ENCODE assay signal across 15 cellular contexts in the genomic region with DNA sequence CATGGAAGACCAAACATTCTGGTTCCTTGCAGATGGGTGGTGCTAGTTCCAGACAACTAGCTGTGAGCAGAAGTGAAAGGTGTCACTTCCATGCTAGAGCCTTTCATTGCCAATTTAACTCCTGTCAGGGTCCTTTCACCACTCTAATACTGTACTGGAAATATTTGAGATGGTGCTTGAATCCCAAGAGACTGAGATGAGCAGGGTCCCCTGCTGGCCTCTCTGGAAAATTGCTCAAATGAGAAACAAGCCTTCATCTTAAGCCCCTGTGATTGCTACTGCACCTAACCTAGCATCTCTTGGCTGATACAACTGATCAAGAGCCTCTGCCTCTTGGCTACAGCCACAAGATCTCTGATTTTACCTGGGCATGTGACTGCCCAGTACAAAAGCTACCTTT. TPM values are rescaled to one million over a fixed set of nuclear protein-coding genes. Genes with fewer than 3 reads are reported as not detected.
DNase-seq lines count a peak whose midpoint lies in the region; ATAC-seq, FAIRE-seq and TF ChIP-seq lines count a peak whose summit lies in the region.
"Had no signal": no experiment of that assay in that cellular context is flagged by ENCODE, and none has a peak within 500 bp of the region (broad histone marks: within the 10 kb centered on the region; RNA-seq: fewer than 3 reads in every experiment).

No MANE protein-coding gene starts in this region.

- no peak for FAIRE-seq in K562 (lab: Jason Lieb, UNC)
- FAIRE-seq: G401.6 had no signal

- peaks cover 10% of the 10 kb centered on the region for H3K4me1 ChIP-seq in Karpas-422 (ENCODE audit: low read length)
- no peaks in the 10 kb centered on the region for H3K4me1 ChIP-seq in K562 (replicated peaks in 1 of 2; ENCODE audit: control insufficient read depth in 2 of 2, insufficient read depth in 2 of 2, low read length in 2 of 2)
- peaks cover 34% of the 10 kb centered on the region for H3K4me1 ChIP-seq in osteoblast (ENCODE audit: insufficient read depth, low read length)
- H3K4me1 ChIP-seq: prostate gland had no signal

- H3K4me3 ChIP-seq in Karpas-422 (ENCODE audit: low read length) (no peak overlapping the region), K562 (no peak overlapping the region), osteoblast (ENCODE audit: insufficient read depth, low read length) (no peak overlapping the region)
- H3K4me3 ChIP-seq: prostate gland had no signal

- H3K9me1 ChIP-seq in K562 (ENCODE audit: control insufficient read depth, insufficient read depth, low read length), result no peaks in the 10 kb centered on the region

- H3K79me2 ChIP-seq in Karpas-422 (ENCODE audit: low read length), result no peaks in the 10 kb centered on the region
- no peaks in the 10 kb centered on the region for H3K79me2 ChIP-seq in K562 (ENCODE audit: control insufficient read depth, insufficient read depth, low read length)
- H3K79me2 ChIP-seq in osteoblast (ENCODE audit: insufficient read depth, low read length), result no peaks in the 10 kb centered on the region

- H3K27ac ChIP-seq in Karpas-422 (ENCODE audit: low read length) (no peak overlapping the region), K562 (ENCODE audit: extremely low read depth, low read depth, low read length) (no peak overlapping the region), osteoblast (ENCODE audit: low read depth, low read length) (no peak overlapping the region)
- H3K27ac ChIP-seq: prostate gland had no signal

- no peak overlapping the region for H3K4me2 ChIP-seq in Karpas-422 (ENCODE audit: low read depth, low read length, poor library complexity, severe bottlenecking)
- H3K4me2 ChIP-seq in K562 (ENCODE audit: insufficient read depth, low read length), result no peak overlapping the region
- no peak overlapping the region for H3K4me2 ChIP-seq in osteoblast (ENCODE audit: insufficient read depth, low read length)

- POLR2A ChIA-PET in K562 (lab: Yijun Ruan, JAX), result no interaction called here

- H3K36me3 ChIP-seq in Karpas-422 (ENCODE audit: insufficient read depth, low read length), result no peaks in the 10 kb centered on the region
- H3K36me3 ChIP-seq in K562 (ENCODE audit: control insufficient read depth, insufficient read depth, low read length), result no peaks in the 10 kb centered on the region
- no peaks in the 10 kb centered on the region for H3K36me3 ChIP-seq in osteoblast (ENCODE audit: insufficient read depth, low read length)
- H3K36me3 ChIP-seq: prostate gland had no signal

- H3K9me3 ChIP-seq in Karpas-422 (ENCODE audit: low read length) (no peaks in the 10 kb centered on the region), K562 (replicated peaks; ENCODE audit: control insufficient read depth, insufficient read depth, low read depth, low read length) (no peaks in the 10 kb centered on the region; the same call in 1 of the 2 replicates), osteoblast (ENCODE audit: low read depth, low read length) (no peaks in the 10 kb centered on the region)
- H3K9me3 ChIP-seq: prostate gland had no signal

- CTCF ChIA-PET in K562 (lab: Yijun Ruan, JAX; ENCODE audit: low intra/inter-chr PET ratio), result no interaction called here

- H4K20me1 ChIP-seq in Karpas-422 (ENCODE audit: insufficient read depth, low read depth, low read length) (no peaks in the 10 kb centered on the region), K562 (replicated peaks; ENCODE audit: control insufficient read depth, insufficient read depth, low read length) (no peaks in the 10 kb centered on the region), osteoblast (ENCODE audit: insufficient read depth, low read length) (no peaks in the 10 kb centered on the region)

- H3K9ac ChIP-seq in Karpas-422 (ENCODE audit: low read length) (no peak overlapping the region), K562 (ENCODE audit: insufficient read depth in 1 of 2, low read depth in 2 of 2, low read length in 2 of 2) (no peak overlapping the region)

- H3K27me3 ChIP-seq in Karpas-422 (ENCODE audit: low read length) (no peaks in the 10 kb centered on the region; the same call in 1 of the 2 replicates), K562 (ENCODE audit: control insufficient read depth in 2 of 2, insufficient read depth in 2 of 2, low read length in 2 of 2) (peaks cover 20 to 38% of the 10 kb centered on the region in 2 experiments), osteoblast (ENCODE audit: insufficient read depth, low read length) (no peaks in the 10 kb centered on the region)

- ATAC-seq in K562, result peak; percentile 75
- no peak for ATAC-seq in left lobe of liver
- ATAC-seq: left colon had no signal

- TF ChIP-seq POLR2A in K562 (conservative IDR thresholded peaks at IDR 0.05), result no peak

- TF ChIP-seq CTCF in K562 (IDR thresholded peaks at IDR 0.05 in 2 of 3, conservative IDR thresholded peaks at IDR 0.05 in 1 of 3; ENCODE audit: insufficient read depth in 2 of 3, low read depth in 1 of 3, low read length in 3 of 3) (peak; percentile 8 to 39 (median 32); a peak in 3 of 6 replicates), osteoblast (IDR thresholded peaks at IDR 0.05; ENCODE audit: extremely low read depth, low read depth, low read length) (peak; percentile 25)

- no TSS peak for BruUV-seq in K562 (replicated peaks; lab: Mats Ljungman, UMichigan)

- no peak for TF ChIP-seq EP300 in K562 (IDR thresholded peaks at IDR 0.05; ENCODE audit: low read length)

- H3K9me2 ChIP-seq in Karpas-422 (replicated peaks; ENCODE audit: insufficient read depth, low read length), result no peaks in the 10 kb centered on the region

- in situ Hi-C loops in K562 (cut with MboI), result no loop called here

- intact Hi-C loops in K562 (cut with micrococcal nuclease), result no loop called here

- no peak for TF ChIP-seq RAD21 in K562 (CRISPR knock-in tag; conservative IDR thresholded peaks at IDR 0.05 in 1 of 2, IDR thresholded peaks at IDR 0.05 in 1 of 2)

- DNase-seq in ELR (ENCODE audit: low read depth) (peak; percentile 42), Karpas-422 (peak; percentile 40), K562 (ENCODE audit: extremely low read depth in 1 of 4, low spot score in 3 of 4) (no peak), osteoblast (ENCODE audit: insufficient read length, low spot score, missing footprints) (no peak), left lobe of liver (ENCODE audit: low spot score) (no peak), superior temporal gyrus (ENCODE audit: extremely low spot score) (no peak), NCI-H2227 treated with DMSO at 0.1 percent for 48 hours (lab: John Stamatoyannopoulos, UW) (no peak)
- DNase-seq: activated naive CD8-positive, alpha-beta T cell treated with anti-CD3 and anti-CD28 coated beads, Interleukin-2, amount 10 ng/mL, durations not matched to agents 7 days and 5 days; CD4-positive, alpha-beta T cell; left colon; NCI-H1436 treated with DMSO at 0.1 percent for 48 hours; NCI-H446 treated with DMSO at 0.1 percent for 48 hours; RPMI8226 had no signal

- H2AFZ ChIP-seq in Karpas-422 (ENCODE audit: low read length) (no peak overlapping the region), K562 (ENCODE audit: low read depth, low read length) (no peak overlapping the region), osteoblast (ENCODE audit: low read length) (peak overlapping the region; percentile 26)

TF ChIP-seq in K562, 482 proteins besides CTCF, POLR2A, EP300 and RAD21 (continues in another document):
- TF ChIP-seq ZFP91 (CRISPR knock-in tag; IDR thresholded peaks at IDR 0.05) (no peak), NFYB (IDR thresholded peaks at IDR 0.05; ENCODE audit: extremely low read depth, insufficient read length) (no peak), XRCC5 (IDR thresholded peaks at IDR 0.05; ENCODE audit: low read depth, low read length) (no peak), HNRNPL (IDR thresholded peaks at IDR 0.05; ENCODE audit: low read depth, low read length) (no peak), LEF1 (IDR thresholded peaks at IDR 0.05) (no peak), ZNF696 (CRISPR knock-in tag; conservative IDR thresholded peaks at IDR 0.05) (no peak), ZNF780A (CRISPR knock-in tag; IDR thresholded peaks at IDR 0.05) (no peak), ZNF778 (CRISPR knock-in tag; IDR thresholded peaks at IDR 0.05) (no peak), BRD9 (IDR thresholded peaks at IDR 0.05; ENCODE audit: low read depth, partially characterized antibody) (no peak), RBM17 (IDR thresholded peaks at IDR 0.05; ENCODE audit: borderline replicate concordance, low read depth, low read length) (no peak)

RNA-seq across cellular contexts. Expression of gene VAC14, which starts 7.4 kb away (rescaled TPM):
- 39.1 and 56.9 TPM in 2 replicates for total RNA-seq in Karpas-422 (2014; rRNA removed; shearing (Covaris generic); ENCODE audit: low replicate concordance)
- total RNA-seq in K562 (2011; cell fraction: chromatin; rRNA removed; ENCODE audit: low replicate concordance), result 45.2 and 136 TPM in 2 replicates
- 58.6 and 60.4 TPM in 2 replicates for total RNA-seq in K562 (2011; cell fraction: nucleolus; rRNA removed)
- 39.1 and 43.8 TPM in 2 replicates for total RNA-seq in K562 (2011; cell fraction: nucleoplasm; rRNA removed)
- total RNA-seq in K562 (2014; rRNA removed), result 38.4 and 47.2 TPM in 2 replicates
- total RNA-seq in K562 (2014; rRNA removed; fragmentation: Illumina TruSeq; extraction: Trizol), result 8.6 and 12.0 TPM in 2 replicates
- 26.6 and 29.4 TPM in 2 replicates for total RNA-seq in K562 (2015; rRNA removed; fragmentation: Illumina TruSeq; extraction: Trizol)
- 36.7 and 41.6 TPM in 2 replicates for total RNA-seq in K562 (2021)
- polyA plus RNA-seq in K562 (2011; rRNA removed), result 13.8 and 26.1 TPM in 2 replicates
- 19.2 and 38.0 TPM in 2 replicates for polyA plus RNA-seq in K562 (2011; cell fraction: cytosol; rRNA removed)
- polyA plus RNA-seq in K562 (2011; cell fraction: nucleus; rRNA removed), result 25.6 and 51.5 TPM in 2 replicates
- 39.3 and 41.6 TPM in 2 replicates for polyA plus RNA-seq in K562 (2012)
- 33.6 and 42.1 TPM in 2 replicates for polyA plus RNA-seq in K562 (2014; fragmentation: Illumina TruSeq; extraction: Trizol)
- 1 to 10 TPM; 1.3 to 3.3 TPM for polyA plus RNA-seq in K562 (2014; fragmentation: Nextera tagmentation; extraction: Ambion mirVana)
- polyA plus RNA-seq in K562 (2014; rRNA removed), result 27.0 and 31.3 TPM in 2 replicates
- 17.6 and 24.3 TPM in 2 replicates for polyA minus RNA-seq in K562 (2011; rRNA and poly(A)+ RNA removed)
- 27.8 and 38.5 TPM in 2 replicates for polyA minus RNA-seq in K562 (2011; cell fraction: cytosol; rRNA and poly(A)+ RNA removed)
- 21.9 and 23.3 TPM in 2 replicates for polyA minus RNA-seq in K562 (2011; cell fraction: nucleus; rRNA and poly(A)+ RNA removed)
- total RNA-seq in osteoblast, result 72.7 and 83.7 TPM in 2 replicates
- total RNA-seq in left lobe of liver, result 17.3 TPM

Comparison
In these comparisons a context has a peak if more than half of its experiments do, and no peak if none do; other contexts are left out.
1. DNase-seq: peak in ELR (single experiment) and Karpas-422 (single experiment); none in K562 (0 of 4), osteoblast (single experiment), left lobe of liver (single experiment), superior temporal gyrus (single experiment) and NCI-H2227 treated with DMSO at 0.1 percent for 48 hours (single experiment).